ENCODE assay signal across 9 cellular contexts in the genomic region with DNA sequence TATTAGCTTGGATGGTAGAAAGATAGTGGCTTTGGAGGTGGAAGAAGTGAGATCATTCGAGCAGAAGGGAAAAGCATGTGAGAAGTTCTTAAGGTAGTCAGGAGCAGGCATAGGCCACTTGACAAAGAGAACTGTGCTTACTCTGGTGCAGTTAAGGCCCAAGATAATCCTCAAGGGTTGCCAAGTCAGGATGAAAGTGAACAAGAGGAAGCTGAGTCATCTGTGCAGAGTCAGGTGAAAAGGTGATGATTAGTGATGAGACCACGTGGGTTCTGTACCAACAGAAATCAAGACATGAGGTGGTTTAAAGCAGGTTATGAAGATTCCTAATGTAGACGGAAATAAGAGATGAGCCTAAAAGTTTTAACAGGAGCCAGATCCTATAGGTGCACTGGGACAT.
DNase-seq lines count a peak whose midpoint lies in the region; ATAC-seq and TF ChIP-seq lines count a peak whose summit lies in the region.
"Had no signal": no experiment of that assay in that cellular context is flagged by ENCODE, and none has a peak within 500 bp of the region (broad histone marks: within the 10 kb centered on the region; RNA-seq: fewer than 3 reads in every experiment).

No MANE protein-coding gene starts in this region.

- no peaks in the 10 kb centered on the region for H3K9me3 Mint-ChIP-seq in activated T-cell treated with anti-CD3 and anti-CD28 coated beads, Interleukin-2, amount 50 U/mL, for 72 hours
- no peaks in the 10 kb centered on the region for H3K9me3 Mint-ChIP-seq in stimulated activated naive B cell treated with anti-CD40 and anti-IgM and Interleukin-4, amounts not matched to agents 10 μg/mL and 1 μg/mL and 100 μg/mL, for 72 hours
- H3K9me3 Mint-ChIP-seq in immature natural killer cell (peaks cover 0 to 9% (median 0%) of the 10 kb centered on the region in 6 donors), glutamatergic neuron (ENCODE audit: unreplicated experiment) (peaks cover under 1% of the 10 kb centered on the region)
- H3K9me3 Mint-ChIP-seq: nephron progenitor cell had no signal

- peaks cover 8% of the 10 kb centered on the region for H3K4me1 Mint-ChIP-seq in activated T-cell treated with anti-CD3 and anti-CD28 coated beads, Interleukin-2, amount 50 U/mL, for 72 hours (ENCODE audit: low read depth)
- peaks cover 0 to 5% of the 10 kb centered on the region in 2 donors for H3K4me1 Mint-ChIP-seq in stimulated activated naive B cell treated with anti-CD40 and anti-IgM and Interleukin-4, amounts not matched to agents 10 μg/mL and 1 μg/mL and 100 μg/mL, for 72 hours
- no peaks in the 10 kb centered on the region for H3K4me1 Mint-ChIP-seq in immature natural killer cell
- no peaks in the 10 kb centered on the region for H3K4me1 Mint-ChIP-seq in glutamatergic neuron (ENCODE audit: low read depth, unreplicated experiment)
- H3K4me1 Mint-ChIP-seq: nephron progenitor cell had no signal

- no peaks in the 10 kb centered on the region for H3K27me3 Mint-ChIP-seq in activated T-cell treated with anti-CD3 and anti-CD28 coated beads, Interleukin-2, amount 50 U/mL, for 72 hours (ENCODE audit: low read depth)
- H3K27me3 Mint-ChIP-seq in stimulated activated naive B cell treated with anti-CD40 and anti-IgM and Interleukin-4, amounts not matched to agents 10 μg/mL and 1 μg/mL and 100 μg/mL, for 72 hours = no peaks in the 10 kb centered on the region
- H3K27me3 Mint-ChIP-seq in immature natural killer cell (ENCODE audit: low read depth in 3 of 3) = peaks cover 0 to 3% (median 2%) of the 10 kb centered on the region in 3 donors
- H3K27me3 Mint-ChIP-seq in glutamatergic neuron (ENCODE audit: unreplicated experiment) = peaks cover 6% of the 10 kb centered on the region

- DNase-seq in activated T-cell treated with anti-CD3 and anti-CD28 coated beads, Interleukin-2, amount 50 U/mL, for 72 hours = peak; percentile 1 to 7
- no peak for DNase-seq in activated T-cell treated with anti-CD3 and anti-CD28 coated beads, Interleukin-2, amount 50 U/mL, for 48 hours
- DNase-seq in stimulated activated naive B cell treated with anti-CD40 and anti-IgM and Interleukin-4, amounts not matched to agents 10 μg/mL and 1 μg/mL and 100 μg/mL, for 72 hours = no peak
- no peak for DNase-seq in immature natural killer cell
- no peak for DNase-seq in glutamatergic neuron
- DNase-seq in NCI-H510A treated with DMSO at 0.1 percent for 48 hours (lab: John Stamatoyannopoulos, UW) = no peak
- DNase-seq: nephron progenitor cell had no signal

- H3K36me3 Mint-ChIP-seq in activated T-cell treated with anti-CD3 and anti-CD28 coated beads, Interleukin-2, amount 50 U/mL, for 72 hours (ENCODE audit: insufficient read depth in 2 of 2) = no peaks in the 10 kb centered on the region
- no peaks in the 10 kb centered on the region for H3K36me3 Mint-ChIP-seq in stimulated activated naive B cell treated with anti-CD40 and anti-IgM and Interleukin-4, amounts not matched to agents 10 μg/mL and 1 μg/mL and 100 μg/mL, for 72 hours
- no peaks in the 10 kb centered on the region for H3K36me3 Mint-ChIP-seq in immature natural killer cell
- peaks cover 4% of the 10 kb centered on the region for H3K36me3 Mint-ChIP-seq in glutamatergic neuron (ENCODE audit: unreplicated experiment)

- peak; percentile 88 to 95 for ATAC-seq in activated T-cell treated with anti-CD3 and anti-CD28 coated beads, Interleukin-2, amount 50 U/mL, for 72 hours (replicated peaks in 1 of 2)
- ATAC-seq in GM21825 (IDR thresholded peaks at IDR 0.05; ENCODE audit: unreplicated experiment) = peak; percentile 97
- ATAC-seq in HG03439 (IDR thresholded peaks at IDR 0.05; ENCODE audit: unreplicated experiment) = peak; percentile 97
- peak; percentile 46 to 69 for ATAC-seq in stimulated activated naive B cell treated with anti-CD40 and anti-IgM and Interleukin-4, amounts not matched to agents 10 μg/mL and 1 μg/mL and 100 μg/mL, for 72 hours (replicated peaks)

- no peak overlapping the region for H3K4me3 Mint-ChIP-seq in activated T-cell treated with anti-CD3 and anti-CD28 coated beads, Interleukin-2, amount 50 U/mL, for 72 hours
- no peak overlapping the region for H3K4me3 Mint-ChIP-seq in stimulated activated naive B cell treated with anti-CD40 and anti-IgM and Interleukin-4, amounts not matched to agents 10 μg/mL and 1 μg/mL and 100 μg/mL, for 72 hours
- H3K4me3 Mint-ChIP-seq in immature natural killer cell (no peak overlapping the region), glutamatergic neuron (ENCODE audit: unreplicated experiment) (no peak overlapping the region)
- H3K4me3 Mint-ChIP-seq: nephron progenitor cell had no signal

- no peak overlapping the region for H3K27ac Mint-ChIP-seq in activated T-cell treated with anti-CD3 and anti-CD28 coated beads, Interleukin-2, amount 50 U/mL, for 72 hours
- no peak overlapping the region for H3K27ac Mint-ChIP-seq in stimulated activated naive B cell treated with anti-CD40 and anti-IgM and Interleukin-4, amounts not matched to agents 10 μg/mL and 1 μg/mL and 100 μg/mL, for 72 hours
- H3K27ac Mint-ChIP-seq in immature natural killer cell (no peak overlapping the region), glutamatergic neuron (ENCODE audit: unreplicated experiment) (no peak overlapping the region)
- H3K27ac Mint-ChIP-seq: nephron progenitor cell had no signal

- no peak for TF ChIP-seq CTCF in glutamatergic neuron (IDR thresholded peaks at IDR 0.05; ENCODE audit: partially characterized antibody, unreplicated experiment)

Comparison
In these comparisons a context has a peak if more than half of its experiments do, and no peak if none do; other contexts are left out.
1. DNase-seq: peak in activated T-cell treated with anti-CD3 and anti-CD28 coated beads, Interleukin-2, amount 50 U/mL, for 72 hours (2 of 2); none in activated T-cell treated with anti-CD3 and anti-CD28 coated beads, Interleukin-2, amount 50 U/mL, for 48 hours (0 of 2), stimulated activated naive B cell treated with anti-CD40 and anti-IgM and Interleukin-4, amounts not matched to agents 10 μg/mL and 1 μg/mL and 100 μg/mL, for 72 hours (single experiment), immature natural killer cell (0 of 3), glutamatergic neuron (single experiment) and NCI-H510A treated with DMSO at 0.1 percent for 48 hours (single experiment).
2. Peak in every context shown above with its lines, with median percentiles within 50 percentile points of each other: ATAC-seq.